15 cellular contexts compared by ENCODE assay signal in the genomic region with DNA sequence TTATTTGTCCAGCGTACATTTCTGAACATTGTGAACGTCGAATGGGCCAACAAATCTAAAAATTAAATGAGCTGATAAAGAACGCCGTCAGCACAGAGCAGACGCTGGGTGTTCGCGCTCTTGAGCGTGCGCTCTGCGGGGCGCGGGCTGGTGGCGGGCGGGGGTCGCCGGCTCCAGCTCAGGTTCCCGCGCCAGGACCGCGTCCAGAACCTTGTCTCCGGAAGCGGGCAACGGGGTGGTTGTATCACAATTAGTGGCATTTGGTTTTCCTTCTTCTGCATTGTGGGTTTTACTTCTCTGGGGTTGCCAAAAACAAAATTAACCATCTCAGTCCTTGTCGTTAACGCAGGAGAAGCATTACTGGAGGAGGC. TPM values are rescaled to one million over a fixed set of nuclear protein-coding genes. Genes with fewer than 3 reads are reported as not detected.
DNase-seq lines count a peak whose midpoint lies in the region; ATAC-seq, FAIRE-seq and TF ChIP-seq lines count a peak whose summit lies in the region.
"Had no signal": no experiment of that assay in that cellular context is flagged by ENCODE, and none has a peak within 500 bp of the region (broad histone marks: within the 10 kb centered on the region; RNA-seq: fewer than 3 reads in every experiment).

No MANE protein-coding gene starts in this region.

- WGBS in gastroesophageal sphincter (ENCODE audit: low coverage in 1 of 2), 2 donors = 20% methylated on average over 3 of the region's 26 CpGs; no CpG with 5 or more reads in 1 of the 2 donors

- H3K4me3 Mint-ChIP-seq in Calu3 (ENCODE audit: low read depth, unreplicated experiment) = peak overlapping the region; percentile 71
- H3K4me3 Mint-ChIP-seq in activated CD8-positive, alpha-beta T cell treated with anti-CD3 and anti-CD28 coated beads, Interleukin-2, amount 10 ng/mL, durations not matched to agents 7 days and 5 days = peak overlapping the region; percentile 57
- H3K4me3 Mint-ChIP-seq: nephron progenitor cell had no signal

- H3K9me3 ChIP-seq in BLaER1 treated with 17β-estradiol and CSF1 and Interleukin-3, amounts not matched to agents 10 nM and 100 nM (replicated peaks in 1 of 11) = peaks cover 0 to 6% (median 0%) of the 10 kb centered on the region in 11 experiments; a peak in 4 of 22 replicates
- H3K9me3 ChIP-seq in lower lobe of right lung (no peaks in the 10 kb centered on the region), gastroesophageal sphincter (peaks cover 0 to under 1% (median 0%) of the 10 kb centered on the region in 3 donors)

- H3K36me3 ChIP-seq in BLaER1 treated with 17β-estradiol and CSF1 and Interleukin-3, amounts not matched to agents 10 nM and 100 nM = no peaks in the 10 kb centered on the region
- H3K36me3 ChIP-seq in lower lobe of right lung (no peaks in the 10 kb centered on the region), gastroesophageal sphincter (peaks cover 0 to 24% of the 10 kb centered on the region in 2 donors)

- no peak for TF ChIP-seq POLR2A in gastroesophageal sphincter (IDR thresholded peaks at IDR 0.05)

- intact Hi-C loops in Calu3 (cut with micrococcal nuclease; ENCODE audit: unreplicated experiment) = no loop called here
- intact Hi-C loops in lower lobe of right lung (cut with DNase I) = no loop called here

- H3K27me3 ChIP-seq in BLaER1 treated with 17β-estradiol and CSF1 and Interleukin-3, amounts not matched to agents 10 nM and 100 nM = 0 out of 22 replicates have a peak, but pooled peaks cover 0 to 6% (median 0%) of the 10 kb centered on the region in 11 experiments
- H3K27me3 ChIP-seq in lower lobe of right lung (ENCODE audit: low read depth) (peaks cover 61% of the 10 kb centered on the region), gastroesophageal sphincter (peaks cover 46% of the 10 kb centered on the region)

- TF ChIP-seq EP300 in gastroesophageal sphincter (IDR thresholded peaks at IDR 0.05) = no peak

- H3K4me2 ChIP-seq in BLaER1 treated with 17β-estradiol and CSF1 and Interleukin-3, amounts not matched to agents 10 nM and 100 nM = peak overlapping the region; percentile 90 to 100 (median 95)

- TF ChIP-seq CTCF in Calu3 (IDR thresholded peaks at IDR 0.05; ENCODE audit: unreplicated experiment) (no peak), lower lobe of right lung (IDR thresholded peaks at IDR 0.05) (no peak), D721Med (IDR thresholded peaks at IDR 0.05; ENCODE audit: insufficient read depth, missing control alignments) (no peak), gastroesophageal sphincter (IDR thresholded peaks at IDR 0.05) (no peak)

- H3K27ac Mint-ChIP-seq in Calu3 (ENCODE audit: unreplicated experiment) = no peak overlapping the region
- H3K27ac Mint-ChIP-seq in activated CD8-positive, alpha-beta T cell treated with anti-CD3 and anti-CD28 coated beads, Interleukin-2, amount 10 ng/mL, durations not matched to agents 7 days and 5 days = no peak overlapping the region
- H3K27ac Mint-ChIP-seq: nephron progenitor cell had no signal

- H3K4me1 Mint-ChIP-seq in Calu3 (ENCODE audit: low read depth, unreplicated experiment) = peaks cover 6% of the 10 kb centered on the region
- H3K4me1 Mint-ChIP-seq in activated CD8-positive, alpha-beta T cell treated with anti-CD3 and anti-CD28 coated beads, Interleukin-2, amount 10 ng/mL, durations not matched to agents 7 days and 5 days (ENCODE audit: low read depth) = peaks cover 21% of the 10 kb centered on the region
- H3K4me1 Mint-ChIP-seq: nephron progenitor cell had no signal

- peaks cover 12% of the 10 kb centered on the region for H3K36me3 Mint-ChIP-seq in Calu3 (ENCODE audit: insufficient read depth, unreplicated experiment)
- no peaks in the 10 kb centered on the region for H3K36me3 Mint-ChIP-seq in activated CD8-positive, alpha-beta T cell treated with anti-CD3 and anti-CD28 coated beads, Interleukin-2, amount 10 ng/mL, durations not matched to agents 7 days and 5 days (ENCODE audit: low read depth)

- CTCF ChIA-PET in Calu3 (lab: Charles Lee) = no interaction called here
- CTCF ChIA-PET in activated CD8-positive, alpha-beta T cell treated with anti-CD3 and anti-CD28 coated beads, Interleukin-2, amount 10 ng/mL, durations not matched to agents 7 days and 5 days (lab: Charles Lee) = no interaction called here

- H3K4me3 ChIP-seq in BLaER1 treated with 17β-estradiol and CSF1 and Interleukin-3, amounts not matched to agents 10 nM and 100 nM = peak overlapping the region; percentile 39 to 64 (median 51)
- H3K4me3 ChIP-seq in lower lobe of right lung = peak overlapping the region; percentile 37
- H3K4me3 ChIP-seq in gastroesophageal sphincter = no peak overlapping the region

- no TSS peak for BruUV-seq in Calu3 (replicated peaks; lab: Mats Ljungman, UMichigan)

- H3K9me3 Mint-ChIP-seq in Calu3 (ENCODE audit: low read depth, unreplicated experiment) = no peaks in the 10 kb centered on the region
- H3K9me3 Mint-ChIP-seq in activated CD8-positive, alpha-beta T cell treated with anti-CD3 and anti-CD28 coated beads, Interleukin-2, amount 10 ng/mL, durations not matched to agents 7 days and 5 days (ENCODE audit: insufficient read depth) = no peaks in the 10 kb centered on the region

- H3K27ac ChIP-seq in BLaER1 treated with 17β-estradiol and CSF1 and Interleukin-3, amounts not matched to agents 10 nM and 100 nM = peak overlapping the region in 9 of 11 experiments; percentile 31 to 69 (median 62); a peak in 18 of 22 replicates
- H3K27ac ChIP-seq in lower lobe of right lung (no peak overlapping the region), gastroesophageal sphincter (no peak overlapping the region)

- no peaks in the 10 kb centered on the region for H3K27me3 Mint-ChIP-seq in Calu3 (ENCODE audit: unreplicated experiment)
- H3K27me3 Mint-ChIP-seq in activated CD8-positive, alpha-beta T cell treated with anti-CD3 and anti-CD28 coated beads, Interleukin-2, amount 10 ng/mL, durations not matched to agents 7 days and 5 days (ENCODE audit: low read depth) = peaks cover 45% of the 10 kb centered on the region

- FAIRE-seq in D721Med (lab: Jason Lieb, UNC) = no peak
- FAIRE-seq: frontal cortex had no signal

- POLR2A ChIA-PET in activated CD8-positive, alpha-beta T cell treated with anti-CD3 and anti-CD28 coated beads, Interleukin-2, amount 10 ng/mL, durations not matched to agents 7 days and 5 days (lab: Charles Lee) = no interaction called here

- peak overlapping the region; percentile 22 to 71 (median 54); a peak in 20 of 22 replicates for H3K9ac ChIP-seq in BLaER1 treated with 17β-estradiol and CSF1 and Interleukin-3, amounts not matched to agents 10 nM and 100 nM

- peak; percentile 39 for ATAC-seq in activated CD8-positive, alpha-beta T cell treated with anti-CD3 and anti-CD28 coated beads, Interleukin-2, amount 10 ng/mL, durations not matched to agents 7 days and 5 days
- ATAC-seq in lower lobe of right lung (no peak), gastroesophageal sphincter (no peak), GM18909 (IDR thresholded peaks at IDR 0.05; ENCODE audit: poor library complexity, unreplicated experiment) (no peak)

- H3K4me1 ChIP-seq in BLaER1 treated with 17β-estradiol and CSF1 and Interleukin-3, amounts not matched to agents 10 nM and 100 nM = peaks cover 27 to 48% (median 35%) of the 10 kb centered on the region in 10 experiments
- H3K4me1 ChIP-seq in lower lobe of right lung (peaks cover 30% of the 10 kb centered on the region), gastroesophageal sphincter (peaks cover 0 to 23% (median 8%) of the 10 kb centered on the region in 3 donors)

- H4K20me1 ChIP-seq in BLaER1 treated with 17β-estradiol and CSF1 and Interleukin-3, amounts not matched to agents 10 nM and 100 nM = no peaks in the 10 kb centered on the region

- no peak for DNase-seq in Calu3
- DNase-seq in activated CD8-positive, alpha-beta T cell treated with anti-CD3 and anti-CD28 coated beads, Interleukin-2, amount 10 ng/mL, durations not matched to agents 7 days and 5 days = no peak
- DNase-seq in lower lobe of right lung = no peak
- DNase-seq in stimulated activated CD4-positive, alpha-beta T cell treated with anti-CD3 and anti-CD28 coated beads, Interleukin-4, amount 100 ng/mL, for 4 hours = no peak
- no peak for DNase-seq in D721Med (ENCODE audit: insufficient read length, low spot score)
- DNase-seq: activated CD4-positive, alpha-beta T cell treated with anti-CD3 and anti-CD28 coated beads, Interleukin-2, amount 50 U/mL, for 4 hours; effector CD4-positive, alpha-beta T cell; NCI-H1417; nephron progenitor cell; T-helper 1 cell had no signal

RNA-seq across cellular contexts. Expression of gene CYP2E1, which starts 2.4 kb away (rescaled TPM):
- total RNA-seq in Calu3 (2022) = 1.7 and 3.5 TPM in 2 replicates
- under 1 TPM in 1 of 2 experiments, not detected in 1; 0.13 TPM for total RNA-seq in activated CD8-positive, alpha-beta T cell treated with anti-CD3 and anti-CD28 coated beads, Interleukin-2, amount 10 ng/mL, durations not matched to agents 7 days and 5 days
- total RNA-seq in lower lobe of right lung = 0.86 TPM
- total RNA-seq in gastroesophageal sphincter = 1 to 10 TPM in 3 of 4 donors, under 1 TPM in 1; 0.22 to 3.1 (median 1.8) TPM

RNA-seq across cellular contexts. Expression of gene SYCE1, which starts 35.8 kb away (rescaled TPM):
- total RNA-seq in Calu3 (2022) (not detected in 2 replicates), lower lobe of right lung (0.74 TPM), gastroesophageal sphincter (10 to 100 TPM in 1 of 4 donors, under 1 TPM in 1, not detected in 2; 0.39 to 10.4 TPM)
- under 1 TPM in 1 of 2 experiments, not detected in 1; 0.21 TPM for total RNA-seq in activated CD8-positive, alpha-beta T cell treated with anti-CD3 and anti-CD28 coated beads, Interleukin-2, amount 10 ng/mL, durations not matched to agents 7 days and 5 days
- total RNA-seq: NCI-H460 had no signal

Comparison
In these comparisons a context has a peak if more than half of its experiments do, and no peak if none do; other contexts are left out.
1. H3K27ac ChIP-seq: peak in BLaER1 treated with 17β-estradiol and CSF1 and Interleukin-3, amounts not matched to agents 10 nM and 100 nM (9 of 11); none in lower lobe of right lung (single experiment) and gastroesophageal sphincter (0 of 4).
2. H3K4me3 ChIP-seq: peak in BLaER1 treated with 17β-estradiol and CSF1 and Interleukin-3, amounts not matched to agents 10 nM and 100 nM (10 of 10) and lower lobe of right lung (single experiment); none in gastroesophageal sphincter (0 of 2).